12 cellular contexts compared by ENCODE assay signal in genomic region chr9:35859310-35859994, GRCh38. TPM values are rescaled to one million over a fixed set of nuclear protein-coding genes. Genes with fewer than 3 reads are reported as not detected.
DNase-seq lines count a peak whose midpoint lies in the region; ATAC-seq and TF ChIP-seq lines count a peak whose summit lies in the region.
"Had no signal": no experiment of that assay in that cellular context is flagged by ENCODE, and none has a peak within 500 bp of the region (broad histone marks: within the 10 kb centered on the region; RNA-seq: fewer than 3 reads in every experiment).

No MANE protein-coding gene starts in this region.

- H3K4me1 ChIP-seq in DND-41 (ENCODE audit: insufficient read depth, low read length), result no peaks in the 10 kb centered on the region
- no peaks in the 10 kb centered on the region for H3K4me1 ChIP-seq in body of pancreas
- H3K4me1 ChIP-seq: ascending aorta had no signal

- H3K9me3 ChIP-seq in DND-41 (ENCODE audit: insufficient read depth, low read length, severe bottlenecking) (no peaks in the 10 kb centered on the region), body of pancreas (no peaks in the 10 kb centered on the region)
- H3K9me3 ChIP-seq: ascending aorta had no signal

- no peak for TF ChIP-seq POLR2A in body of pancreas (IDR thresholded peaks at IDR 0.05)

- H4K20me1 ChIP-seq in DND-41 (ENCODE audit: insufficient read depth, low read length), result no peaks in the 10 kb centered on the region

- H3K27ac ChIP-seq in DND-41 (ENCODE audit: low read length) (no peak overlapping the region), body of pancreas (no peak overlapping the region)
- H3K27ac ChIP-seq: ascending aorta had no signal

- 41 to 43% methylated on average over 16 of the region's 16 CpGs for WGBS in body of pancreas, 2 donors

- H3K27me3 Mint-ChIP-seq in naive thymus-derived CD8-positive, alpha-beta T cell, result peaks cover 6 to 23% (median 16%) of the 10 kb centered on the region in 5 donors

- no peak for DNase-seq in DND-41
- DNase-seq in LHCN-M2 (ENCODE audit: low read depth), result peak; percentile 69
- DNase-seq in body of pancreas, result peak in 2 of 4 donors; percentile 25 to 40
- peak in 1 of 10 donors; percentile 14 for DNase-seq in naive thymus-derived CD8-positive, alpha-beta T cell
- no peak for DNase-seq in HK-2 (ENCODE audit: unreplicated experiment)
- DNase-seq: Kasumi-1 had no signal

- no peak overlapping the region for H3K27ac Mint-ChIP-seq in naive thymus-derived CD8-positive, alpha-beta T cell

- no peak for TF ChIP-seq CTCF in DND-41 (IDR thresholded peaks at IDR 0.05; ENCODE audit: borderline replicate concordance, extremely low read depth, low read length, poor library complexity, severe bottlenecking)
- no peak for TF ChIP-seq CTCF in body of pancreas (IDR thresholded peaks at IDR 0.05)

- no peak overlapping the region for H3K9ac ChIP-seq in DND-41 (ENCODE audit: low read depth, low read length)

- ATAC-seq in DND-41 (ENCODE audit: insufficient read depth, low read depth) (peak; percentile 31; the same call in 1 of the 3 replicates), body of pancreas (peak; percentile 33), HG03521 (IDR thresholded peaks at IDR 0.05; ENCODE audit: unreplicated experiment) (no peak), GM18867 (IDR thresholded peaks at IDR 0.05; ENCODE audit: unreplicated experiment) (no peak), HG03280 (IDR thresholded peaks at IDR 0.05; ENCODE audit: unreplicated experiment) (no peak)
- peak; percentile 38 to 52 for ATAC-seq in naive thymus-derived CD8-positive, alpha-beta T cell

- H3K36me3 ChIP-seq in DND-41 (ENCODE audit: insufficient read depth, low read length), result no peaks in the 10 kb centered on the region
- no peaks in the 10 kb centered on the region for H3K36me3 ChIP-seq in body of pancreas (replicated peaks in 1 of 2; ENCODE audit: insufficient read depth in 1 of 2, low read depth in 2 of 2)
- H3K36me3 ChIP-seq: ascending aorta had no signal

- no peaks in the 10 kb centered on the region for H3K79me2 ChIP-seq in DND-41 (ENCODE audit: insufficient read depth, low read length)

- intact Hi-C loops in body of pancreas (cut with DNase I), result no loop called here

- H3K27me3 ChIP-seq in DND-41 (ENCODE audit: insufficient read depth, low read length, poor library complexity), result no peaks in the 10 kb centered on the region
- peaks cover 0 to 8% of the 10 kb centered on the region in 2 donors for H3K27me3 ChIP-seq in body of pancreas
- H3K27me3 ChIP-seq: ascending aorta had no signal

- POLR2A ChIA-PET in naive thymus-derived CD8-positive, alpha-beta T cell (lab: Charles Lee), result no interaction called here

- H2AFZ ChIP-seq in DND-41 (ENCODE audit: low read depth, low read length), result no peak overlapping the region

- H3K4me3 ChIP-seq in DND-41 (ENCODE audit: low read depth in 1 of 2, low read length in 2 of 2), result no peak overlapping the region
- no peak overlapping the region for H3K4me3 ChIP-seq in body of pancreas
- H3K4me3 ChIP-seq: ascending aorta had no signal

- H3K4me1 Mint-ChIP-seq in naive thymus-derived CD8-positive, alpha-beta T cell, result peaks cover 2 to 10% (median 8%) of the 10 kb centered on the region in 4 donors

- H3K9me3 Mint-ChIP-seq in naive thymus-derived CD8-positive, alpha-beta T cell, result no peaks in the 10 kb centered on the region

- no peak overlapping the region for H3K4me3 Mint-ChIP-seq in naive thymus-derived CD8-positive, alpha-beta T cell

- no peak overlapping the region for H3K4me2 ChIP-seq in DND-41 (ENCODE audit: insufficient read depth, low read length)

- no peaks in the 10 kb centered on the region for H3K36me3 Mint-ChIP-seq in naive thymus-derived CD8-positive, alpha-beta T cell

RNA-seq across cellular contexts. Expression of gene OR13J1, which starts 10.7 kb away (rescaled TPM):
- not detected in 2 replicates for total RNA-seq in LHCN-M2 (2014; rRNA removed)
- polyA plus RNA-seq in LHCN-M2 (2012), result not detected
- total RNA-seq in body of pancreas, result not detected
- not detected for total RNA-seq in naive thymus-derived CD8-positive, alpha-beta T cell
- not detected for polyA plus RNA-seq in naive thymus-derived CD8-positive, alpha-beta T cell
- total RNA-seq: ascending aorta; T-helper 2 cell treated with Interferon-gamma antibody and Interleukin-4, amounts not matched to agents 100 ng/mL and 5 ng/mL, for 36 hours; ureter had no signal

RNA-seq across cellular contexts. Expression of gene TMEM8B, which starts 30.4 kb away (rescaled TPM):
- total RNA-seq in LHCN-M2 (2014; rRNA removed), result 2.8 and 3.6 TPM in 2 replicates
- polyA plus RNA-seq in LHCN-M2 (2012), result 11.5 TPM
- total RNA-seq in body of pancreas, result 1 to 10 TPM; 7.3 to 7.9 TPM
- total RNA-seq in naive thymus-derived CD8-positive, alpha-beta T cell, result 10 to 100 TPM in 1 of 2 experiments, 1 to 10 TPM in 1; 8.8 to 10.2 TPM
- 1 to 10 TPM; 1.5 to 2.4 (median 2.1) TPM for polyA plus RNA-seq in naive thymus-derived CD8-positive, alpha-beta T cell

RNA-seq across cellular contexts. Expression of gene FAM221B, which starts 30.9 kb away (rescaled TPM):
- total RNA-seq in LHCN-M2 (2014; rRNA removed) (not detected in 2 replicates), body of pancreas (under 1 TPM in 1 of 2 donors, not detected in 1; 0.33 TPM)
- not detected for polyA plus RNA-seq in LHCN-M2 (2012)
- total RNA-seq in naive thymus-derived CD8-positive, alpha-beta T cell, result not detected
- polyA plus RNA-seq in naive thymus-derived CD8-positive, alpha-beta T cell, result not detected
- total RNA-seq: ascending aorta; T-helper 2 cell treated with Interferon-gamma antibody and Interleukin-4, amounts not matched to agents 100 ng/mL and 5 ng/mL, for 36 hours had no signal

RNA-seq across cellular contexts. Expression of gene HINT2, which starts 44.6 kb away (rescaled TPM):
- total RNA-seq in LHCN-M2 (2014; rRNA removed) (22.8 and 33.0 TPM in 2 replicates), body of pancreas (10 to 100 TPM; 33.3 to 35.0 TPM)
- 62.0 TPM for polyA plus RNA-seq in LHCN-M2 (2012)
- total RNA-seq in naive thymus-derived CD8-positive, alpha-beta T cell, result 10 to 100 TPM; 25.4 to 27.9 TPM
- 10 to 100 TPM; 73.0 to 87.9 (median 78.5) TPM for polyA plus RNA-seq in naive thymus-derived CD8-positive, alpha-beta T cell

RNA-seq across cellular contexts. Expression of gene HRCT1, which starts 46.5 kb away (rescaled TPM):
- 1.5 and 2.1 TPM in 2 replicates for total RNA-seq in LHCN-M2 (2014; rRNA removed)
- 5.0 TPM for polyA plus RNA-seq in LHCN-M2 (2012)
- 1 to 10 TPM in 1 of 2 donors, under 1 TPM in 1; 0.99 to 3.4 TPM for total RNA-seq in body of pancreas
- not detected for total RNA-seq in naive thymus-derived CD8-positive, alpha-beta T cell
- polyA plus RNA-seq in naive thymus-derived CD8-positive, alpha-beta T cell, result not detected
- total RNA-seq: T-helper 2 cell treated with Interferon-gamma antibody and Interleukin-4, amounts not matched to agents 100 ng/mL and 5 ng/mL, for 36 hours had no signal

Comparison
In these comparisons a context has a peak if more than half of its experiments do, and no peak if none do; other contexts are left out.
1. ATAC-seq: peak in DND-41 (single experiment), body of pancreas (single experiment) and naive thymus-derived CD8-positive, alpha-beta T cell (2 of 2); none in HG03521 (single experiment), GM18867 (single experiment) and HG03280 (single experiment).